Comparison of ENCODE assay signal across 12 cellular contexts in the genomic region with DNA sequence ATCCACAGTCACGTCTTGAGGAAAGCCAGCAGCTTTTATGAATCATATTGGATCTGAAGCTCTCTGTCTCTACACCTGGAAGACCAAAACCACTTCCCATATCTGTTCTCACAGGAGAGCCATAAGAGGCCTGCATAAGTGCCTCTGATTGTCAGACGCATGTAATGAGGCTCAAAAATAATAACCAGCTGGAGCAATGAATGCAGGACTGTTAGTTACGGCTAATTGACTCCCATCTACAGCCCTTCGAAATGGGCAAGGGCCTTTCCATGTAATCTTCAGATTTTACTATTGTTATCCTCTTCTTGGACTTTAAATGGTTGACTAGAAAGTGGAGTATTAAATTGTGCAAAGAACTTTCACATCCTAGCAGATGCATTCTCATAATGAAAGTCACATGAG. TPM values are rescaled to one million over a fixed set of nuclear protein-coding genes. Genes with fewer than 3 reads are reported as not detected.
DNase-seq lines count a peak whose midpoint lies in the region; ATAC-seq and TF ChIP-seq lines count a peak whose summit lies in the region.
"Had no signal": no experiment of that assay in that cellular context is flagged by ENCODE, and none has a peak within 500 bp of the region (broad histone marks: within the 10 kb centered on the region; RNA-seq: fewer than 3 reads in every experiment).

No MANE protein-coding gene starts in this region.

- DNase-seq in mammary epithelial cell (no peak), breast epithelium (ENCODE audit: low spot score in 2 of 2) (no peak), NCI-H2171 treated with DMSO at 0.1 percent for 48 hours (lab: John Stamatoyannopoulos, UW) (peak; percentile 88), SHP77 treated with DMSO at 0.1 percent for 48 hours (lab: John Stamatoyannopoulos, UW) (peak; percentile 46), cerebellar cortex (ENCODE audit: low spot score) (no peak), mesenteric fat pad (ENCODE audit: low spot score) (no peak)
- DNase-seq in activated T-cell treated with anti-CD3 and anti-CD28 coated beads, Interleukin-2, amount 50 U/mL, for 4 hours: no peak
- DNase-seq: activated CD4-positive, alpha-beta T cell treated with anti-CD3 and anti-CD28 coated beads, Interleukin-2, amount 10 ng/mL, durations not matched to agents 7 days and 5 days; amygdala; dermis blood vessel endothelial cell had no signal

- dilution Hi-C loops in mammary epithelial cell (cut with HindIII; ENCODE audit: low sequenced_read_pairs): no loop called here

- no peak overlapping the region for H3K27ac ChIP-seq in mammary epithelial cell (ENCODE audit: insufficient read depth, low read depth, low read length)
- peak overlapping the region in 1 of 2 donors; percentile 0 for H3K27ac ChIP-seq in breast epithelium

- H3K36me3 ChIP-seq in mammary epithelial cell (ENCODE audit: insufficient read depth, low read length) (no peaks in the 10 kb centered on the region), breast epithelium (no peaks in the 10 kb centered on the region)

- no peak overlapping the region for H3K4me3 ChIP-seq in mammary epithelial cell (replicated peaks in 1 of 3; ENCODE audit: insufficient read depth in 1 of 3, low read depth in 2 of 3, low read length in 3 of 3)
- no peak overlapping the region for H3K4me3 ChIP-seq in breast epithelium

- peak overlapping the region; percentile 42 for H2AFZ ChIP-seq in mammary epithelial cell (ENCODE audit: low read depth, low read length)

- no peaks in the 10 kb centered on the region for H3K9me3 Mint-ChIP-seq in activated T-cell treated with anti-CD3 and anti-CD28 coated beads, Interleukin-2, amount 50 U/mL, for 4 hours
- H3K9me3 Mint-ChIP-seq: activated CD4-positive, alpha-beta T cell treated with anti-CD3 and anti-CD28 coated beads, Interleukin-2, amount 10 ng/mL, durations not matched to agents 7 days and 5 days had no signal

- H4K20me1 ChIP-seq in mammary epithelial cell (ENCODE audit: insufficient read depth, low read length): no peaks in the 10 kb centered on the region

- ATAC-seq in activated T-cell treated with anti-CD3 and anti-CD28 coated beads, Interleukin-2, amount 50 U/mL, for 4 hours: no peak
- ATAC-seq in GM21619 (IDR thresholded peaks at IDR 0.05; ENCODE audit: unreplicated experiment): no peak

- in situ Hi-C loops in mammary epithelial cell (cut with MboI; ENCODE audit: low sequenced_read_pairs in 2 of 2): no loop called here

- H3K36me3 Mint-ChIP-seq in activated T-cell treated with anti-CD3 and anti-CD28 coated beads, Interleukin-2, amount 50 U/mL, for 4 hours (ENCODE audit: insufficient read depth): no peaks in the 10 kb centered on the region

- H3K4me1 Mint-ChIP-seq in activated T-cell treated with anti-CD3 and anti-CD28 coated beads, Interleukin-2, amount 50 U/mL, for 4 hours (ENCODE audit: low read depth): peaks cover 3% of the 10 kb centered on the region

- no peaks in the 10 kb centered on the region for H3K27me3 ChIP-seq in mammary epithelial cell (ENCODE audit: insufficient read depth, low read length)
- H3K27me3 ChIP-seq in breast epithelium: no peaks in the 10 kb centered on the region

- H3K4me1 ChIP-seq in mammary epithelial cell (ENCODE audit: insufficient read depth, low read length): peaks cover 23% of the 10 kb centered on the region
- H3K4me1 ChIP-seq in breast epithelium: no peaks in the 10 kb centered on the region

- TF ChIP-seq CTCF in mammary epithelial cell (conservative IDR thresholded peaks at IDR 0.05 in 1 of 2, IDR thresholded peaks at IDR 0.05 in 1 of 2; ENCODE audit: extremely low read depth in 1 of 2, insufficient read depth in 1 of 2, low read depth in 1 of 2, low read length in 2 of 2): no peak
- no peak for TF ChIP-seq CTCF in breast epithelium (IDR thresholded peaks at IDR 0.05)

- TF ChIP-seq POLR2A in breast epithelium (IDR thresholded peaks at IDR 0.05): no peak

- no peak overlapping the region for H3K4me2 ChIP-seq in mammary epithelial cell (ENCODE audit: insufficient read depth, low read depth, low read length)

- H3K9me3 ChIP-seq in mammary epithelial cell (replicated peaks; ENCODE audit: insufficient read depth, low read length) (peaks cover 6% of the 10 kb centered on the region), breast epithelium (no peaks in the 10 kb centered on the region)

- BruUV-seq in mammary epithelial cell (replicated peaks; lab: Mats Ljungman, UMichigan): no TSS peak

- CTCF ChIA-PET in mammary epithelial cell (lab: Charles Lee; ENCODE audit: low non-redundant PET): no interaction called here

- H3K79me2 ChIP-seq in mammary epithelial cell (ENCODE audit: insufficient read depth, low read length): peaks cover 7% of the 10 kb centered on the region

- WGBS in mammary epithelial cell (ENCODE audit: low coverage, missing lambda C conversion rate): 91% methylated on average over 4 of the region's 4 CpGs

- H3K9ac ChIP-seq in mammary epithelial cell (ENCODE audit: insufficient read depth, low read length): no peak overlapping the region

- intact Hi-C loops in mammary epithelial cell (cut with micrococcal nuclease): no loop called here
- intact Hi-C loops in breast epithelium (cut with DNase I; ENCODE audit: low total_unique reads): no loop called here

- H3K27me3 Mint-ChIP-seq in activated T-cell treated with anti-CD3 and anti-CD28 coated beads, Interleukin-2, amount 50 U/mL, for 4 hours (ENCODE audit: low read depth): peaks cover 15% of the 10 kb centered on the region

- H3K4me3 Mint-ChIP-seq in activated T-cell treated with anti-CD3 and anti-CD28 coated beads, Interleukin-2, amount 50 U/mL, for 4 hours: no peak overlapping the region
- H3K4me3 Mint-ChIP-seq: activated CD4-positive, alpha-beta T cell treated with anti-CD3 and anti-CD28 coated beads, Interleukin-2, amount 10 ng/mL, durations not matched to agents 7 days and 5 days had no signal

RNA-seq across cellular contexts. Expression of a gene that starts 4.4 kb away (rescaled TPM):
- total RNA-seq in mammary epithelial cell (100 to 1,000 TPM; 312 to 708 TPM), breast epithelium (100 to 1,000 TPM in 2 of 3 donors, 10 to 100 TPM in 1; 67.5 to 157 (median 108) TPM), mesenteric fat pad (93.6 TPM)
- polyA plus RNA-seq in mammary epithelial cell: 140 TPM
- polyA minus RNA-seq in mammary epithelial cell: 473 TPM
- total RNA-seq in activated T-cell treated with anti-CD3 and anti-CD28 coated beads, Interleukin-2, amount 50 U/mL, for 4 hours: under 1 TPM; 0.11 to 0.16 (median 0.13) TPM
- total RNA-seq: activated CD4-positive, alpha-beta T cell treated with anti-CD3 and anti-CD28 coated beads, Interleukin-2, amount 10 ng/mL, durations not matched to agents 7 days and 5 days; T-helper 2 cell treated with Interferon-gamma antibody and Interleukin-4, amounts not matched to agents 100 ng/mL and 5 ng/mL, for 36 hours had no signal

Comparison
In these comparisons a context has a peak if more than half of its experiments do, and no peak if none do; other contexts are left out.
1. DNase-seq: peak in NCI-H2171 treated with DMSO at 0.1 percent for 48 hours (single experiment) and SHP77 treated with DMSO at 0.1 percent for 48 hours (single experiment); none in mammary epithelial cell (single experiment), breast epithelium (0 of 2), activated T-cell treated with anti-CD3 and anti-CD28 coated beads, Interleukin-2, amount 50 U/mL, for 4 hours (single experiment), cerebellar cortex (single experiment) and mesenteric fat pad (single experiment).
2. RNA of a gene that starts 4.4 kb away (total RNA-seq): 312 to 708 TPM in mammary epithelial cell, 67.5 to 157 TPM in breast epithelium and 93.6 TPM in mesenteric fat pad (single experiment); 0.11 to 0.16 TPM in activated T-cell treated with anti-CD3 and anti-CD28 coated beads, Interleukin-2, amount 50 U/mL, for 4 hours; every median in the first group is over 10 times any median in the second.